Comparison of ENCODE assay signal across 8 cellular contexts in genomic region chr12:98955284-98955683, GRCh38.
DNase-seq lines count a peak whose midpoint lies in the region; ATAC-seq and TF ChIP-seq lines count a peak whose summit lies in the region.

No MANE protein-coding gene starts in this region.

- H3K4me1 ChIP-seq in HAP-1, result no peaks in the 10 kb centered on the region
- no peaks in the 10 kb centered on the region for H3K4me1 ChIP-seq in aorta (ENCODE audit: control insufficient read depth in 1 of 2, insufficient read depth in 2 of 2, low read length in 2 of 2)

- H3K4me3 ChIP-seq in HAP-1 (no peak overlapping the region), fibroblast of mammary gland (ENCODE audit: control insufficient read depth, low read depth, low read length) (no peak overlapping the region), aorta (ENCODE audit: low read length in 2 of 2) (no peak overlapping the region)

- H3K36me3 ChIP-seq in HAP-1 (replicated peaks) (no peaks in the 10 kb centered on the region), aorta (ENCODE audit: control insufficient read depth in 1 of 2, insufficient read depth in 2 of 2, low read length in 1 of 2) (no peaks in the 10 kb centered on the region)

- intact Hi-C loops in aorta (cut with DNase I), result no loop called here

- DNase-seq in NCI-H2196 (lab: John Stamatoyannopoulos, UW; ENCODE audit: unreplicated experiment) (peak; percentile 8), NCI-H2196 treated with DMSO at 0.1 percent for 48 hours (lab: John Stamatoyannopoulos, UW; ENCODE audit: unreplicated experiment) (no peak), HAP-1 (ENCODE audit: low spot score in 2 of 2) (peak; percentile 11 to 48), NCI-H2171 (lab: John Stamatoyannopoulos, UW) (peak; percentile 8), fibroblast of mammary gland (ENCODE audit: low read depth) (peak; percentile 19), NCI-H1105 treated with DMSO at 0.1 percent for 48 hours (lab: John Stamatoyannopoulos, UW) (no peak), aorta (no peak)

- no peak overlapping the region for H3K27ac ChIP-seq in aorta (ENCODE audit: low read depth in 1 of 2, low read length in 2 of 2)

- in situ Hi-C loops in HAP-1 (cut with MboI; ENCODE audit: low sequenced_read_pairs), result no loop called here

- H3K27me3 ChIP-seq in HAP-1 (ENCODE audit: low read depth) (no peaks in the 10 kb centered on the region), aorta (ENCODE audit: control insufficient read depth in 1 of 2, insufficient read depth in 2 of 2, low read length in 1 of 2) (no peaks in the 10 kb centered on the region)

- ATAC-seq in GM21825 (IDR thresholded peaks at IDR 0.05; ENCODE audit: unreplicated experiment) (no peak), aorta (ENCODE audit: low FRiP score) (no peak)

- 54 to 65% methylated on average over 4 of the region's 4 CpGs for WGBS in aorta, 2 donors

- H3K9me3 ChIP-seq in HAP-1 (no peaks in the 10 kb centered on the region), aorta (ENCODE audit: control insufficient read depth, low read length) (no peaks in the 10 kb centered on the region)

- TF ChIP-seq CTCF in fibroblast of mammary gland (conservative IDR thresholded peaks at IDR 0.05; ENCODE audit: control insufficient read depth, insufficient read depth, low read depth, low read length), result peak; percentile 44

Comparison
In these comparisons a context has a peak if more than half of its experiments do, and no peak if none do; other contexts are left out.
1. DNase-seq: peak in NCI-H2196 (single experiment), HAP-1 (2 of 2), NCI-H2171 (single experiment) and fibroblast of mammary gland (single experiment); none in NCI-H2196 treated with DMSO at 0.1 percent for 48 hours (single experiment), NCI-H1105 treated with DMSO at 0.1 percent for 48 hours (single experiment) and aorta (0 of 2).